In genomic region chr18:24126155-24126947, GRCh38 we compare ENCODE assay signal across 24 cellular contexts. TPM values are rescaled to one million over a fixed set of nuclear protein-coding genes. Genes with fewer than 3 reads are reported as not detected.
DNase-seq lines count a peak whose midpoint lies in the region; ATAC-seq, FAIRE-seq and TF ChIP-seq lines count a peak whose summit lies in the region.
"Had no signal": no experiment of that assay in that cellular context is flagged by ENCODE, and none has a peak within 500 bp of the region (broad histone marks: within the 10 kb centered on the region; RNA-seq: fewer than 3 reads in every experiment).

No MANE protein-coding gene starts in this region.

- H3K9ac ChIP-seq in GM23248, result no peak overlapping the region
- H3K9ac ChIP-seq in astrocyte (ENCODE audit: low read length), result no peak overlapping the region

- H3K4me1 ChIP-seq in GM23248 (ENCODE audit: insufficient read depth), result peaks cover 9% of the 10 kb centered on the region
- no peaks in the 10 kb centered on the region for H3K4me1 ChIP-seq in astrocyte (ENCODE audit: insufficient read depth, low read length)
- H3K4me1 ChIP-seq in mucosa of descending colon (ENCODE audit: low read depth), result no peaks in the 10 kb centered on the region
- H3K4me1 ChIP-seq: right atrium auricular region had no signal

- FAIRE-seq in astrocyte (lab: Jason Lieb, UNC), result no peak
- FAIRE-seq: bronchial epithelial cell, H54 had no signal

- H3K4me3 Mint-ChIP-seq in astrocyte (ENCODE audit: unreplicated experiment), result no peak overlapping the region
- H3K4me3 Mint-ChIP-seq in immature natural killer cell, result no peak overlapping the region
- H3K4me3 Mint-ChIP-seq: activated CD8-positive, alpha-beta T cell treated with anti-CD3 and anti-CD28 coated beads, Interleukin-2, amount 10 ng/mL, durations not matched to agents 7 days and 5 days; CD8-positive, alpha-beta memory T cell; IgD-negative memory B cell; stimulated activated naive B cell treated with anti-CD40 and anti-IgM and Interleukin-4, amounts not matched to agents 10 μg/mL and 1 μg/mL and 100 μg/mL, for 72 hours; T-helper 1 cell treated with Interleukin-12 subunit alpha and Interleukin-12 subunit beta and Interleukin-4 antibody, amounts not matched to agents 30 μg/mL and 1 μg/mL, for 36 hours had no signal

- ATAC-seq in mucosa of descending colon (peak; percentile 38), HG03039 (IDR thresholded peaks at IDR 0.05; ENCODE audit: unreplicated experiment) (no peak), HG02610 (IDR thresholded peaks at IDR 0.05; ENCODE audit: unreplicated experiment) (no peak)
- ATAC-seq: activated CD8-positive, alpha-beta T cell treated with anti-CD3 and anti-CD28 coated beads, Interleukin-2, amount 10 ng/mL, durations not matched to agents 7 days and 5 days; stimulated activated naive B cell treated with anti-CD40 and anti-IgM and Interleukin-4, amounts not matched to agents 10 μg/mL and 1 μg/mL and 100 μg/mL, for 72 hours had no signal

- DNase-seq in NCI-H345 (lab: John Stamatoyannopoulos, UW) (peak; percentile 19), NCI-H345 treated with DMSO at 0.1 percent for 48 hours (lab: John Stamatoyannopoulos, UW; ENCODE audit: unreplicated experiment) (no peak), GM23248 (peak; percentile 16), astrocyte (ENCODE audit: low read depth) (peak; percentile 23), mucosa of descending colon (no peak), immature natural killer cell (no peak)
- DNase-seq: ACHN; activated CD8-positive, alpha-beta T cell treated with anti-CD3 and anti-CD28 coated beads, Interleukin-2, amount 10 ng/mL, durations not matched to agents 7 days and 5 days; activated T-cell treated with anti-CD3 and anti-CD28 coated beads, Interleukin-2, amount 50 U/mL, for 48 hours; CD8-positive, alpha-beta memory T cell; glutamatergic neuron; MM.1S; occipital lobe; Right ventricle myocardium superior; stimulated activated naive B cell treated with anti-CD40 and anti-IgM and Interleukin-4, amounts not matched to agents 10 μg/mL and 1 μg/mL and 100 μg/mL, for 72 hours had no signal

- no peaks in the 10 kb centered on the region for H3K27me3 ChIP-seq in GM23248 (replicated peaks; ENCODE audit: insufficient read depth)
- H3K27me3 ChIP-seq in astrocyte (ENCODE audit: insufficient read depth, low read length), result no peaks in the 10 kb centered on the region
- H3K27me3 ChIP-seq: right atrium auricular region had no signal

- H3F3A ChIP-seq in GM23248 (ENCODE audit: insufficient read depth), result no peaks in the 10 kb centered on the region

- no peak overlapping the region for H3K27ac ChIP-seq in GM23248
- H3K27ac ChIP-seq in astrocyte (ENCODE audit: low read depth, low read length), result no peak overlapping the region
- H3K27ac ChIP-seq: HL-60, right atrium auricular region had no signal

- no peak overlapping the region for H3K27ac Mint-ChIP-seq in astrocyte (ENCODE audit: unreplicated experiment)
- no peak overlapping the region for H3K27ac Mint-ChIP-seq in immature natural killer cell
- H3K27ac Mint-ChIP-seq: IgD-negative memory B cell; stimulated activated naive B cell treated with anti-CD40 and anti-IgM and Interleukin-4, amounts not matched to agents 10 μg/mL and 1 μg/mL and 100 μg/mL, for 72 hours; T-helper 1 cell treated with Interleukin-12 subunit alpha and Interleukin-12 subunit beta and Interleukin-4 antibody, amounts not matched to agents 30 μg/mL and 1 μg/mL, for 36 hours had no signal

- WGBS in GM23248 (ENCODE audit: low coverage in 1 of 2, low lambda C conversion rate in 2 of 2, missing lambda C conversion rate in 2 of 2), 2 experiments, result 48 to 54% methylated on average over 3 of the region's 3 CpGs

- H3K4me2 ChIP-seq in GM23248 (ENCODE audit: unreplicated experiment) (no peak overlapping the region), astrocyte (ENCODE audit: low read length) (peak overlapping the region; percentile 15)

- in situ Hi-C loops in GM23248 (cut with MboI), result no loop called here

- H2AFZ ChIP-seq in GM23248 (no peak overlapping the region), astrocyte (ENCODE audit: low read depth, low read length) (no peak overlapping the region)

- H3K36me3 ChIP-seq in GM23248 (ENCODE audit: low read depth) (peaks cover 11% of the 10 kb centered on the region; the same call in 1 of the 2 replicates), astrocyte (ENCODE audit: insufficient read depth, low read length) (peaks cover 3% of the 10 kb centered on the region), mucosa of descending colon (ENCODE audit: low read depth) (no peaks in the 10 kb centered on the region)
- H3K36me3 ChIP-seq: right atrium auricular region had no signal

- H3K9me2 ChIP-seq in GM23248 (ENCODE audit: insufficient read depth), result no peaks in the 10 kb centered on the region

- TF ChIP-seq CTCF in astrocyte (IDR thresholded peaks at IDR 0.05; ENCODE audit: insufficient read depth, low read depth, low read length) (no peak), mucosa of descending colon (IDR thresholded peaks at IDR 0.05) (no peak)

- peaks cover 2% of the 10 kb centered on the region for H3K36me3 Mint-ChIP-seq in astrocyte (ENCODE audit: low read depth, unreplicated experiment)
- peaks cover 30 to 57% (median 41%) of the 10 kb centered on the region in 3 donors for H3K36me3 Mint-ChIP-seq in immature natural killer cell

- H3K4me1 Mint-ChIP-seq in astrocyte (ENCODE audit: low read depth, unreplicated experiment) (peaks cover 2% of the 10 kb centered on the region), immature natural killer cell (no peaks in the 10 kb centered on the region)
- H3K4me1 Mint-ChIP-seq: stimulated activated naive B cell treated with anti-CD40 and anti-IgM and Interleukin-4, amounts not matched to agents 10 μg/mL and 1 μg/mL and 100 μg/mL, for 72 hours had no signal

- intact Hi-C loops in mucosa of descending colon (cut with DNase I, micrococcal nuclease), result no loop called here

- H3K79me2 ChIP-seq in GM23248 (ENCODE audit: insufficient read depth) (no peaks in the 10 kb centered on the region), astrocyte (ENCODE audit: insufficient read depth, low read length) (no peaks in the 10 kb centered on the region)

- H3K9me3 ChIP-seq in GM23248 (ENCODE audit: low read depth) (no peaks in the 10 kb centered on the region), astrocyte (ENCODE audit: insufficient read depth, low read depth, low read length) (no peaks in the 10 kb centered on the region), mucosa of descending colon (no peaks in the 10 kb centered on the region)
- H3K9me3 ChIP-seq: right atrium auricular region had no signal

- H3K9me3 Mint-ChIP-seq in astrocyte (ENCODE audit: unreplicated experiment) (no peaks in the 10 kb centered on the region), immature natural killer cell (no peaks in the 10 kb centered on the region)
- H3K9me3 Mint-ChIP-seq: CD8-positive, alpha-beta memory T cell; IgD-negative memory B cell; stimulated activated naive B cell treated with anti-CD40 and anti-IgM and Interleukin-4, amounts not matched to agents 10 μg/mL and 1 μg/mL and 100 μg/mL, for 72 hours; T-helper 1 cell treated with Interleukin-12 subunit alpha and Interleukin-12 subunit beta and Interleukin-4 antibody, amounts not matched to agents 30 μg/mL and 1 μg/mL, for 36 hours had no signal

- no peak overlapping the region for H3K4me3 ChIP-seq in GM23248
- H3K4me3 ChIP-seq in astrocyte (ENCODE audit: insufficient read depth, low read depth, low read length), result no peak overlapping the region
- H3K4me3 ChIP-seq in mucosa of descending colon, result no peak overlapping the region
- H3K4me3 ChIP-seq: lung, right atrium auricular region had no signal

- H3K27me3 Mint-ChIP-seq in astrocyte (ENCODE audit: low read depth, unreplicated experiment) (no peaks in the 10 kb centered on the region), immature natural killer cell (ENCODE audit: low read depth in 3 of 3) (peaks cover 0 to 3% (median 0%) of the 10 kb centered on the region in 3 donors)
- H3K27me3 Mint-ChIP-seq: IgD-negative memory B cell; stimulated activated naive B cell treated with anti-CD40 and anti-IgM and Interleukin-4, amounts not matched to agents 10 μg/mL and 1 μg/mL and 100 μg/mL, for 72 hours had no signal

- H4K20me1 ChIP-seq in GM23248 (ENCODE audit: insufficient read depth), result no peaks in the 10 kb centered on the region
- no peaks in the 10 kb centered on the region for H4K20me1 ChIP-seq in astrocyte (ENCODE audit: insufficient read depth, low read length)

RNA-seq across cellular contexts. Expression of gene CABYR, which starts 12.5 kb away (rescaled TPM):
- total RNA-seq in GM23248 (2014; rRNA removed; shearing (Covaris generic)), result 2.9 and 4.9 TPM in 2 replicates
- polyA plus RNA-seq in GM23248 (2016; fragmentation: Nextera tagmentation; extraction: Ambion mirVana) (3.6 and 4.5 TPM in 2 replicates), immature natural killer cell (not detected)
- total RNA-seq in astrocyte (7.0 and 7.8 TPM in 2 replicates), mucosa of descending colon (1 to 10 TPM in 1 of 3 donors, under 1 TPM in 2; 0.41 to 1.4 (median 0.48) TPM)
- total RNA-seq: Right ventricle myocardium superior had no signal

Comparison
In these comparisons a context has a peak if more than half of its experiments do, and no peak if none do; other contexts are left out.
1. DNase-seq: peak in NCI-H345 (single experiment), GM23248 (single experiment) and astrocyte (single experiment); none in NCI-H345 treated with DMSO at 0.1 percent for 48 hours (single experiment), mucosa of descending colon (0 of 3) and immature natural killer cell (0 of 3).